In genomic region chr12:26029741-26030033, GRCh38 we compare ENCODE assay signal across 16 cellular contexts.
DNase-seq lines count a peak whose midpoint lies in the region; ATAC-seq and TF ChIP-seq lines count a peak whose summit lies in the region.
"Had no signal": no experiment of that assay in that cellular context is flagged by ENCODE, and none has a peak within 500 bp of the region (broad histone marks: within the 10 kb centered on the region; RNA-seq: fewer than 3 reads in every experiment).

No MANE protein-coding gene starts in this region.

- TF ChIP-seq CTCF in fibroblast of mammary gland (conservative IDR thresholded peaks at IDR 0.05; ENCODE audit: control insufficient read depth, insufficient read depth, low read depth, low read length) (no peak), sigmoid colon (IDR thresholded peaks at IDR 0.05) (no peak)

- peaks cover 100% of the 10 kb centered on the region for H3K79me2 ChIP-seq in GM23248 (ENCODE audit: insufficient read depth)

- H3K4me1 ChIP-seq in GM23248 (ENCODE audit: insufficient read depth) (peaks cover 75% of the 10 kb centered on the region), sigmoid colon (peaks cover 0 to 75% (median 61%) of the 10 kb centered on the region in 4 donors)

- no peaks in the 10 kb centered on the region for H3K9me3 ChIP-seq in GM23248 (ENCODE audit: low read depth)
- no peaks in the 10 kb centered on the region for H3K9me3 ChIP-seq in sigmoid colon
- H3K9me3 ChIP-seq: A549, Caco-2 had no signal

- CTCF ChIA-PET in T-cell (lab: Charles Lee): interaction anchor here (1.1 to 1.9 kb wide), 4 partner anchors 9 to 594 kb away, joined by 4 to 7 read pairs (median 6); no protein-coding TSS in a partner anchor

- no peak overlapping the region for H2AFZ ChIP-seq in GM23248
- H2AFZ ChIP-seq: PC-9 had no signal

- peak overlapping the region; percentile 59 for H3K4me2 ChIP-seq in GM23248 (ENCODE audit: unreplicated experiment)
- H3K4me2 ChIP-seq: A549, PC-9 had no signal

- ATAC-seq in SK-N-SH treated with all-trans-retinoic acid at 6 μM for 48 hours (no peak), T-cell (replicated peaks in 1 of 4) (no peak)
- no peak for ATAC-seq in effector memory CD8-positive, alpha-beta T cell (replicated peaks)

- POLR2A ChIA-PET in T-cell (lab: Charles Lee): no interaction called here

- H3K27me3 ChIP-seq in GM23248 (replicated peaks; ENCODE audit: insufficient read depth) (no peaks in the 10 kb centered on the region), sigmoid colon (no peaks in the 10 kb centered on the region)

- H3K27ac Mint-ChIP-seq in effector memory CD8-positive, alpha-beta T cell: no peak overlapping the region
- no peak overlapping the region for H3K27ac Mint-ChIP-seq in T-cell
- H3K27ac Mint-ChIP-seq: CD14-positive monocyte, IgD-negative memory B cell had no signal

- in situ Hi-C loops in GM23248 (cut with MboI): no loop called here

- no peak overlapping the region for H3K4me3 Mint-ChIP-seq in effector memory CD8-positive, alpha-beta T cell
- H3K4me3 Mint-ChIP-seq in T-cell: no peak overlapping the region
- H3K4me3 Mint-ChIP-seq: CD14-positive monocyte, IgD-negative memory B cell had no signal

- peak; percentile 42 for DNase-seq in GM23248
- DNase-seq in fibroblast of mammary gland (ENCODE audit: low read depth): peak; percentile 49
- DNase-seq in sigmoid colon: no peak
- DNase-seq in effector memory CD8-positive, alpha-beta T cell: no peak
- no peak for DNase-seq in T-cell
- DNase-seq in NCI-H2107 (lab: John Stamatoyannopoulos, UW): no peak
- no peak for DNase-seq in NOMO-1 treated with DMSO at 0.1 percent for 48 hours (lab: John Stamatoyannopoulos, UW; ENCODE audit: unreplicated experiment)
- DNase-seq: NCI-H1436; NK-92 treated with Interleukin-12 subunit alpha and Interleukin-12 subunit beta, amount 100 ng/mL, for 24 hours had no signal

- H3K4me3 ChIP-seq in GM23248 (peak overlapping the region; percentile 29), fibroblast of mammary gland (ENCODE audit: control insufficient read depth, low read depth, low read length) (no peak overlapping the region), sigmoid colon (no peak overlapping the region)
- H3K4me3 ChIP-seq: A549, GM12878, PC-9 had no signal

- TF ChIP-seq EP300 in sigmoid colon (IDR thresholded peaks at IDR 0.05): no peak

- H3K27ac ChIP-seq in GM23248 (peak overlapping the region; percentile 46), sigmoid colon (peak overlapping the region; percentile 19 to 68 (median 41))
- H3K27ac ChIP-seq: A549, PC-9 had no signal

- intact Hi-C loops in sigmoid colon (cut with DNase I): loop anchor here (1.0 to 10.0 kb wide), 4 partner anchors 205 to 775 kb away; partner anchors contain the start of gene KRAS

- 13 to 15% methylated on average over 3 of the region's 3 CpGs for WGBS in GM23248 (ENCODE audit: low coverage in 1 of 2, low lambda C conversion rate in 2 of 2, missing lambda C conversion rate in 2 of 2), 2 experiments
- 51 to 59% methylated on average over 3 of the region's 3 CpGs for WGBS in sigmoid colon, 2 donors

- TF ChIP-seq POLR2A in sigmoid colon (IDR thresholded peaks at IDR 0.05): no peak

- no peaks in the 10 kb centered on the region for H4K20me1 ChIP-seq in GM23248 (ENCODE audit: insufficient read depth)

- H3K36me3 ChIP-seq in GM23248 (ENCODE audit: low read depth) (no peaks in the 10 kb centered on the region), sigmoid colon (no peaks in the 10 kb centered on the region)

- peaks cover 67% of the 10 kb centered on the region for H3F3A ChIP-seq in GM23248 (ENCODE audit: insufficient read depth)

- H3K9me2 ChIP-seq in GM23248 (ENCODE audit: insufficient read depth): no peaks in the 10 kb centered on the region

- H3K27me3 Mint-ChIP-seq in effector memory CD8-positive, alpha-beta T cell: peaks cover 8 to 15% of the 10 kb centered on the region in 2 donors
- peaks cover 0 to 2% of the 10 kb centered on the region in 2 donors for H3K27me3 Mint-ChIP-seq in T-cell
- H3K27me3 Mint-ChIP-seq: IgD-negative memory B cell had no signal

- peak overlapping the region; percentile 57 for H3K9ac ChIP-seq in GM23248

- no peaks in the 10 kb centered on the region for H3K9me3 Mint-ChIP-seq in effector memory CD8-positive, alpha-beta T cell
- H3K9me3 Mint-ChIP-seq in T-cell: no peaks in the 10 kb centered on the region
- H3K9me3 Mint-ChIP-seq: CD14-positive monocyte had no signal

- no peaks in the 10 kb centered on the region for H3K4me1 Mint-ChIP-seq in effector memory CD8-positive, alpha-beta T cell (ENCODE audit: low read depth in 2 of 2)
- H3K4me1 Mint-ChIP-seq in T-cell: no peaks in the 10 kb centered on the region
- H3K4me1 Mint-ChIP-seq: CD14-positive monocyte, IgD-negative memory B cell had no signal

- no peaks in the 10 kb centered on the region for H3K36me3 Mint-ChIP-seq in effector memory CD8-positive, alpha-beta T cell (ENCODE audit: insufficient read depth)
- H3K36me3 Mint-ChIP-seq in T-cell: no peaks in the 10 kb centered on the region
- H3K36me3 Mint-ChIP-seq: CD14-positive monocyte, IgD-negative memory B cell had no signal

TF ChIP-seq in SK-N-SH treated with all-trans-retinoic acid at 6 μM for 48 hours, 23 proteins besides CTCF, POLR2A, EP300 and RAD21:
- no peak for TF ChIP-seq OSR1 (CRISPR knock-in tag; IDR thresholded peaks at IDR 0.05)
- no peak for TF ChIP-seq ZNF70 (CRISPR knock-in tag; IDR thresholded peaks at IDR 0.05)
- TF ChIP-seq ZFP3 (CRISPR knock-in tag; IDR thresholded peaks at IDR 0.05): no peak
- peak; percentile 39; the same call in 1 of the 2 replicates for TF ChIP-seq ISL1 (CRISPR knock-in tag; IDR thresholded peaks at IDR 0.05)

Comparison
In these comparisons a context has a peak if more than half of its experiments do, and no peak if none do; other contexts are left out.
1. DNase-seq: peak in GM23248 (single experiment) and fibroblast of mammary gland (single experiment); none in sigmoid colon (single experiment), effector memory CD8-positive, alpha-beta T cell (0 of 3), T-cell (0 of 34), NCI-H2107 (single experiment) and NOMO-1 treated with DMSO at 0.1 percent for 48 hours (single experiment).